In the genomic region with DNA sequence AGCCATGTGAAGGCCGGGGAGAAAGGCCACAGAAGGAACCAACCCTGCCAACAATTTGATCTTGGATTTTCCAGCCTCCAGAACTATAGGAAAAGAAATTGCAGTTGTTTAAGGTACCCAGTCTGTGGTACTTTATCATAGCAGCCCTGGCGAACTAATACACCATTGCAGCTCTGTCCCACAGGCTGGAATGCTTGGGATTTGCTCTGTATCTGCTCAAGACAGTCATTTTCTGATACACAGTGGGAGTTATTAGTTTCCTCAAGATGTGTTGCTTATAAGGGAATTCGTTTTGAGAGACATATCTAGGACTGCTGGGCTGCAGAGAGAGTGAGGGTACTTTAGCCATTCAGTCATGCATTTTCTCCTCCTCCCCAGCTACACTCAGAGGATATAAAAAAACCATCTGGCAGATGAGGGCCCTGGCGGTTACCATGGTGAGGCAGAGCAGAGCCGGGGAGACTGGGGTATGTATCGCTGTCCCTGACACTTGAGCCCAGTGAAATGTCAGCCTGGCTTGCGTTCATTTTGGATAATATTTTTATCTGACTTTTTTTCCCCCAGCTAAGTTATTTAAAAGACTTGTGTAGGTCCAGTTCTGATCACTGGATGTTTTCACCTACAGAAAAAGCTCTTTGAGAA, we compare ENCODE assay signal across 2 cellular contexts.
TF ChIP-seq lines count a peak whose summit lies in the region.

No MANE protein-coding gene starts in this region.

TF ChIP-seq in IMR-90, 13 proteins besides CTCF, POLR2A, EP300 and RAD21 (continued from another document):
- TF ChIP-seq, protein P1, sequence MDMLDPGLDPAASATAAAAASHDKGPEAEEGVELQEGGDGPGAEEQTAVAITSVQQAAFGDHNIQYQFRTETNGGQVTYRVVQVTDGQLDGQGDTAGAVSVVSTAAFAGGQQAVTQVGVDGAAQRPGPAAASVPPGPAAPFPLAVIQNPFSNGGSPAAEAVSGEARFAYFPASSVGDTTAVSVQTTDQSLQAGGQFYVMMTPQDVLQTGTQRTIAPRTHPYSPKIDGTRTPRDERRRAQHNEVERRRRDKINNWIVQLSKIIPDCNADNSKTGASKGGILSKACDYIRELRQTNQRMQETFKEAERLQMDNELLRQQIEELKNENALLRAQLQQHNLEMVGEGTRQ (IDR thresholded peaks at IDR 0.05; ENCODE audit: low read depth, low read length): no peak
- no peak for TF ChIP-seq BHLHE40 (IDR thresholded peaks at IDR 0.05; ENCODE audit: low read depth, low read length)
- no peak for TF ChIP-seq CEBPB (IDR thresholded peaks at IDR 0.05; ENCODE audit: low read depth, low read length)
- no peak for TF ChIP-seq MAZ (IDR thresholded peaks at IDR 0.05; ENCODE audit: borderline replicate concordance, low read depth, low read length)
- TF ChIP-seq, protein P2, sequence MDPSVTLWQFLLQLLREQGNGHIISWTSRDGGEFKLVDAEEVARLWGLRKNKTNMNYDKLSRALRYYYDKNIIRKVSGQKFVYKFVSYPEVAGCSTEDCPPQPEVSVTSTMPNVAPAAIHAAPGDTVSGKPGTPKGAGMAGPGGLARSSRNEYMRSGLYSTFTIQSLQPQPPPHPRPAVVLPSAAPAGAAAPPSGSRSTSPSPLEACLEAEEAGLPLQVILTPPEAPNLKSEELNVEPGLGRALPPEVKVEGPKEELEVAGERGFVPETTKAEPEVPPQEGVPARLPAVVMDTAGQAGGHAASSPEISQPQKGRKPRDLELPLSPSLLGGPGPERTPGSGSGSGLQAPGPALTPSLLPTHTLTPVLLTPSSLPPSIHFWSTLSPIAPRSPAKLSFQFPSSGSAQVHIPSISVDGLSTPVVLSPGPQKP (IDR thresholded peaks at IDR 0.05; ENCODE audit: borderline replicate concordance, low read depth, low read length): no peak
- TF ChIP-seq FOS (IDR thresholded peaks at IDR 0.05; ENCODE audit: low read depth, low read length): no peak

TF ChIP-seq in neural cell, 6 proteins besides CTCF, POLR2A, EP300 and RAD21 (continued from another document):
- peak; percentile 57 for TF ChIP-seq REST (IDR thresholded peaks at IDR 0.05; ENCODE audit: borderline replicate concordance)
- peak; percentile 39 for TF ChIP-seq POLR2AphosphoS5 (IDR thresholded peaks at IDR 0.05)
